Comparison of ENCODE assay signal across 27 cellular contexts in the genomic region with DNA sequence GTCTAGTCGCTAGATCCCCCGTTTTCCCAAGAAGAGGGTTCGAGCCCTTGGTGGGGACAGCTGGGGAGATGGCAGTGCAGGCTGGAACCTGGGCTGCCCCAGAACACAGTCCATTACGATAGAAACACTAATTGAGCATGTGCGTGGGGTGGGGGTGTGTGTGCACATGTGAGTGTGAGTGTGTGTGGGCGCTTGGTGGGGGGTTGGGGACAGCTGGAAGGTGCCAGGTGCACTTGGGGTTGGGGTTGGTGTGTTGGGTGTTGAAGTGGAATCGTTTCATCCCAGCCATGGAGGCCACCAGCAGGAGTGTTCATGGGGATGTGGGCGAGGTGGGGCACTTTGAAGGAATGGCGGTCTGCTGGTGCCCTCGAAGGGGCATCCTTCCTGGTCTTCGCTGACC. TPM values are rescaled to one million over a fixed set of nuclear protein-coding genes. Genes with fewer than 3 reads are reported as not detected.
"Had no signal": no experiment of that assay in that cellular context is flagged by ENCODE, and none has a peak within 500 bp of the region (broad histone marks: within the 10 kb centered on the region; RNA-seq: fewer than 3 reads in every experiment).

No MANE protein-coding gene starts in this region.

- H3K27ac ChIP-seq: adrenal gland, SJSA1 had no signal

- DNase-seq: activated CD4-positive, alpha-beta T cell treated with anti-CD3 and anti-CD28 coated beads, Interleukin-2, amount 10 ng/mL, durations not matched to agents 7 days and 5 days; activated CD4-positive, alpha-beta T cell treated with anti-CD3 and anti-CD28 coated beads, Interleukin-2, amount 50 U/mL, for 48 hours; activated CD8-positive, alpha-beta T cell treated with anti-CD3 and anti-CD28 coated beads, Interleukin-2, amount 10 ng/mL, durations not matched to agents 7 days and 5 days; activated gamma-delta T cell; activated naive CD4-positive, alpha-beta T cell treated with Interleukin-2 at 50 U/mL for 16 hours; activated T-cell treated with anti-CD3 and anti-CD28 coated beads, Interleukin-2, amount 50 U/mL, for 24 hours; adrenal gland; caudate nucleus; Kasumi-1; MM.1S; MV-4-11; NCI-H1092; NCI-H1436 treated with DMSO at 0.1 percent for 48 hours; NCI-H1694 treated with DMSO at 0.1 percent for 48 hours; NCI-H2029; NCI-H345; NCI-H524 treated with DMSO at 0.1 percent for 48 hours; SHP77 treated with DMSO at 0.1 percent for 48 hours; SK-N-SH had no signal

- H3K4me3 ChIP-seq: adrenal gland, SJSA1 had no signal

- H3K27ac Mint-ChIP-seq: activated CD4-positive, alpha-beta T cell treated with anti-CD3 and anti-CD28 coated beads, Interleukin-2, amount 10 ng/mL, durations not matched to agents 7 days and 5 days; activated CD8-positive, alpha-beta T cell treated with anti-CD3 and anti-CD28 coated beads, Interleukin-2, amount 10 ng/mL, durations not matched to agents 7 days and 5 days; activated T-cell treated with anti-CD3 and anti-CD28 coated beads, Interleukin-2, amount 50 U/mL, for 24 hours; activated T-helper 2 cell treated with anti-CD3 and anti-CD28 coated beads, Interferon-gamma antibody, Interleukin-2, Interleukin-4, amounts not matched to agents 10 μg/mL and 5 μg/mL and 100 μg/mL, durations not matched to agents 14 hours and 24 hours and 36 hours; brain; T-helper 1 cell treated with Interleukin-12 subunit alpha and Interleukin-12 subunit beta and Interleukin-4 antibody, amounts not matched to agents 30 μg/mL and 1 μg/mL, for 36 hours; T-helper 2 cell treated with Interferon-gamma antibody and Interleukin-4, amounts not matched to agents 5 μg/mL and 100 μg/mL, for 36 hours had no signal

- H3K9ac ChIP-seq: SK-N-SH had no signal

- H3K36me3 Mint-ChIP-seq: activated naive CD4-positive, alpha-beta T cell treated with anti-CD3 and anti-CD28 coated beads, Interleukin-2, amount 50 U/mL, for 72 hours had no signal

- H3K4me1 ChIP-seq: SJSA1 had no signal

- H3K27me3 ChIP-seq: adrenal gland, SJSA1 had no signal

- FAIRE-seq: TTC549 had no signal

- H3K4me3 Mint-ChIP-seq: activated CD4-positive, alpha-beta T cell treated with anti-CD3 and anti-CD28 coated beads, Interleukin-2, amount 10 ng/mL, durations not matched to agents 7 days and 5 days; activated CD8-positive, alpha-beta T cell treated with anti-CD3 and anti-CD28 coated beads, Interleukin-2, amount 10 ng/mL, durations not matched to agents 7 days and 5 days; activated T-cell treated with anti-CD3 and anti-CD28 coated beads, Interleukin-2, amount 50 U/mL, for 24 hours; brain; T-helper 1 cell treated with Interleukin-12 subunit alpha and Interleukin-12 subunit beta and Interleukin-4 antibody, amounts not matched to agents 30 μg/mL and 1 μg/mL, for 36 hours; T-helper 2 cell treated with Interferon-gamma antibody and Interleukin-4, amounts not matched to agents 5 μg/mL and 100 μg/mL, for 36 hours had no signal

- H3K9me3 Mint-ChIP-seq: activated CD4-positive, alpha-beta T cell treated with anti-CD3 and anti-CD28 coated beads, Interleukin-2, amount 10 ng/mL, durations not matched to agents 7 days and 5 days; activated naive CD4-positive, alpha-beta T cell treated with anti-CD3 and anti-CD28 coated beads, Interleukin-2, amount 50 U/mL, for 72 hours; activated T-cell treated with anti-CD3 and anti-CD28 coated beads, Interleukin-2, amount 50 U/mL, for 24 hours; activated T-helper 2 cell treated with anti-CD3 and anti-CD28 coated beads, Interferon-gamma antibody, Interleukin-2, Interleukin-4, amounts not matched to agents 10 μg/mL and 5 μg/mL and 100 μg/mL, durations not matched to agents 14 hours and 24 hours and 36 hours; T-helper 1 cell treated with Interleukin-12 subunit alpha and Interleukin-12 subunit beta and Interleukin-4 antibody, amounts not matched to agents 30 μg/mL and 1 μg/mL, for 36 hours; T-helper 2 cell treated with Interferon-gamma antibody and Interleukin-4, amounts not matched to agents 5 μg/mL and 100 μg/mL, for 36 hours had no signal

- H3K9me3 ChIP-seq: adrenal gland, SJSA1, SK-N-SH had no signal

- H3K27me3 Mint-ChIP-seq: brain had no signal

- ATAC-seq: activated CD8-positive, alpha-beta T cell treated with anti-CD3 and anti-CD28 coated beads, Interleukin-2, amount 10 ng/mL, durations not matched to agents 7 days and 5 days; activated naive CD4-positive, alpha-beta T cell treated with anti-CD3 and anti-CD28 coated beads, Interleukin-2, amount 50 U/mL, for 72 hours had no signal

RNA-seq across cellular contexts. Expression of a gene that starts 18.1 kb away (rescaled TPM):
- total RNA-seq: activated CD4-positive, alpha-beta T cell treated with anti-CD3 and anti-CD28 coated beads, Interleukin-2, amount 10 ng/mL, durations not matched to agents 7 days and 5 days; activated CD8-positive, alpha-beta T cell treated with anti-CD3 and anti-CD28 coated beads, Interleukin-2, amount 10 ng/mL, durations not matched to agents 7 days and 5 days; activated T-helper 2 cell treated with anti-CD3 and anti-CD28 coated beads, Interferon-gamma antibody, Interleukin-2, Interleukin-4, amounts not matched to agents 10 μg/mL and 5 μg/mL and 100 μg/mL, durations not matched to agents 14 hours and 24 hours and 36 hours; RPMI7951; SJSA1 had no signal
